17 cellular contexts compared by ENCODE assay signal in the genomic region with DNA sequence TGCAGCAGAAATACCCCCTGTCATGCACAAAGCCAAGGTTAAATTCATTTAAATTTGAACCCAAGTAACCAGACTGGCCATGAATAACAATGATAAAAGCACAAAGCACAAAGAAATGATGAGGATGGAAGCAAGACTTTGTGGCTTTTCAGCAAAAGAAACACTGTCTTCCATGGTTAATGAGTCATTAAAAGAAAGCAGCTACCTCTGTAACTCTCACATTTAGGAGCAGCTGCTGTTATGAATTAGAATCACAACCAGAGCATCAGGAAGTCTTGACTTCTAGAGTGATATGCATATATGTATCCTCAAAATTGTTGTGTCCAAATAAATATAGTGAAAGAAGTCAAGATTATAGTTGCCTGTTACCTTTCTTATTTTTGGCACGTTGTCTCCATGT.
"Had no signal": no experiment of that assay in that cellular context is flagged by ENCODE, and none has a peak within 500 bp of the region (broad histone marks: within the 10 kb centered on the region; RNA-seq: fewer than 3 reads in every experiment).

No MANE protein-coding gene starts in this region.

- H3K4me3 ChIP-seq: ascending aorta, stomach, testis, upper lobe of left lung had no signal

- H3K9me3 ChIP-seq: ascending aorta, neutrophil, stomach, testis, upper lobe of left lung had no signal

- H3K4me1 ChIP-seq: ascending aorta, foreskin keratinocyte, parathyroid adenoma, stomach, testis, upper lobe of left lung had no signal

- H3K9ac ChIP-seq: parathyroid adenoma had no signal

- DNase-seq: activated CD4-positive, alpha-beta T cell treated with anti-CD3 and anti-CD28 coated beads, Interleukin-2, amount 10 ng/mL, durations not matched to agents 7 days and 5 days; activated CD4-positive, CD25-positive, alpha-beta regulatory T cell; activated naive CD4-positive, alpha-beta T cell treated with anti-CD3 and anti-CD28 coated beads for 36 hours; effector memory CD8-positive, alpha-beta T cell; foreskin keratinocyte; glutamatergic neuron; mesenchymal stem cell; natural killer cell; stimulated activated CD4-positive, alpha-beta T cell treated with anti-CD3 and anti-CD28 coated beads, Interleukin-12 subunit alpha, Interleukin-12 subunit beta, amount 100 ng/mL, for 4 hours; stimulated activated CD4-positive, alpha-beta T cell treated with anti-CD3 and anti-CD28 coated beads, Interleukin-2, amount 100 ng/mL, for 24 hours; stomach; testis; upper lobe of left lung had no signal

- ATAC-seq: activated T-helper 17 cell treated with anti-CD3 and anti-CD28 coated beads, Interleukin-2, amount 50 U/mL, for 72 hours; effector memory CD8-positive, alpha-beta T cell; foreskin keratinocyte; natural killer cell had no signal

- H3K79me2 ChIP-seq: parathyroid adenoma had no signal

- H3K27ac ChIP-seq: ascending aorta, foreskin keratinocyte, neutrophil, parathyroid adenoma, stomach, testis, upper lobe of left lung had no signal

- H2AFZ ChIP-seq: parathyroid adenoma had no signal

- H3K27me3 ChIP-seq: ascending aorta, foreskin keratinocyte, neutrophil, stomach, testis, upper lobe of left lung had no signal

- H3K36me3 ChIP-seq: ascending aorta, neutrophil, stomach, upper lobe of left lung had no signal
